In the genomic region with DNA sequence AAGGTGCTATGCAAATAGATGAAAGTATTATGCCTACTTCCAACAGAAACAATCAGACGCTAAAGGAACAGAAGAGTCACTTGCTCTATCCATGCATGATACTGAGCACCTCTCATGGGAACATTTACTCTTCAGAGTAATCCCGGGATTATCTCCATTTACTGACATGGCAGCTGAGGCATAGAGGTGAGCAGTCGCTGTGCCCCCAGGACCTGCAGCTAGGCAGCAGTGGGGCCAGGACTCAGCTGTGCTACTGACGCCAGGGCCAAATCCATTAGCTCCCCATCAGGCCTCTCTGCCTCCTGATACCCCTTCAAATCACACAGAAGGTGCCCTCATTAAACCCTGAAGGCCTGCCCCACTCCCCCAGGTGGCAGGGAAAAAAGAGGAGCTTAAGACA, we compare ENCODE assay signal across 19 cellular contexts. TPM values are rescaled to one million over a fixed set of nuclear protein-coding genes. Genes with fewer than 3 reads are reported as not detected.
DNase-seq lines count a peak whose midpoint lies in the region; ATAC-seq and TF ChIP-seq lines count a peak whose summit lies in the region.
"Had no signal": no experiment of that assay in that cellular context is flagged by ENCODE, and none has a peak within 500 bp of the region (broad histone marks: within the 10 kb centered on the region; RNA-seq: fewer than 3 reads in every experiment).

No MANE protein-coding gene starts in this region.

- H3K27ac ChIP-seq in ACC112 (ENCODE audit: low read depth, low read length) (peak overlapping the region; percentile 96), OCI-LY1 (ENCODE audit: low read depth, low read length, poor library complexity, severe bottlenecking) (peak overlapping the region; percentile 89)
- H3K27ac ChIP-seq: BLaER1 treated with 17β-estradiol and CSF1 and Interleukin-3, amounts not matched to agents 10 nM and 100 nM had no signal

- peaks cover 42% of the 10 kb centered on the region for H3K36me3 Mint-ChIP-seq in HFFc6 (ENCODE audit: low read depth)
- H3K36me3 Mint-ChIP-seq in glutamatergic neuron (ENCODE audit: unreplicated experiment) = no peaks in the 10 kb centered on the region

- peak overlapping the region; percentile 32; the same call in 1 of the 2 replicates for H3K4me2 ChIP-seq in OCI-LY1 (ENCODE audit: low read length)
- H3K4me2 ChIP-seq: BLaER1 treated with 17β-estradiol and CSF1 and Interleukin-3, amounts not matched to agents 10 nM and 100 nM had no signal

- H3K9me3 ChIP-seq in OCI-LY1 (ENCODE audit: low read length) = no peaks in the 10 kb centered on the region
- H3K9me3 ChIP-seq: BLaER1 treated with 17β-estradiol and CSF1 and Interleukin-3, amounts not matched to agents 10 nM and 100 nM had no signal

- no peaks in the 10 kb centered on the region for H3K27me3 ChIP-seq in ACC112 (ENCODE audit: insufficient read depth, low read length)
- H3K27me3 ChIP-seq in OCI-LY1 (ENCODE audit: insufficient read depth, low read length) = no peaks in the 10 kb centered on the region
- H3K27me3 ChIP-seq: BLaER1 treated with 17β-estradiol and CSF1 and Interleukin-3, amounts not matched to agents 10 nM and 100 nM had no signal

- DNase-seq in HFFc6 (no peak), glutamatergic neuron (peak; percentile 46), NCI-H2171 treated with DMSO at 0.1 percent for 48 hours (lab: John Stamatoyannopoulos, UW) (no peak), NCI-H2227 (lab: John Stamatoyannopoulos, UW; ENCODE audit: unreplicated experiment) (no peak), EL (no peak)
- DNase-seq: DMS 273 treated with DMSO at 0.1 percent for 48 hours; H7; NCI-H1417 treated with DMSO at 0.1 percent for 48 hours; NCI-H1930; NCI-H510A treated with DMSO at 0.1 percent for 48 hours; NK-92 treated with Interleukin-12 subunit alpha and Interleukin-12 subunit beta, amount 100 ng/mL, for 24 hours; OCI-M1; RPMI8226 had no signal

- H3K9me3 Mint-ChIP-seq in HFFc6 = no peaks in the 10 kb centered on the region
- H3K9me3 Mint-ChIP-seq in glutamatergic neuron (ENCODE audit: unreplicated experiment) = peaks cover 2% of the 10 kb centered on the region
- H3K9me3 Mint-ChIP-seq: T-helper 2 cell treated with Interferon-gamma antibody and Interleukin-4, amounts not matched to agents 5 μg/mL and 100 μg/mL, for 36 hours had no signal

- H2AFZ ChIP-seq in ACC112 (ENCODE audit: low read length, unreplicated experiment) (no peak overlapping the region), OCI-LY1 (ENCODE audit: low read length) (no peak overlapping the region)

- no peak for TF ChIP-seq CTCF in HFFc6 (IDR thresholded peaks at IDR 0.05)
- no peak for TF ChIP-seq CTCF in OCI-LY1 (IDR thresholded peaks at IDR 0.05; ENCODE audit: low read length)
- TF ChIP-seq CTCF in glutamatergic neuron (IDR thresholded peaks at IDR 0.05; ENCODE audit: partially characterized antibody, unreplicated experiment) = no peak

- H3K79me2 ChIP-seq in ACC112 (ENCODE audit: control insufficient read depth, insufficient read depth, low read length, unreplicated experiment) (peaks cover 81% of the 10 kb centered on the region), OCI-LY1 (ENCODE audit: insufficient read depth, low read length) (peaks cover 4% of the 10 kb centered on the region)

- H3K4me1 Mint-ChIP-seq in HFFc6 (ENCODE audit: low read depth) (peaks cover 83% of the 10 kb centered on the region), glutamatergic neuron (ENCODE audit: low read depth, unreplicated experiment) (peaks cover 28% of the 10 kb centered on the region)

- H3K36me3 ChIP-seq in ACC112 (ENCODE audit: insufficient read depth, low read length) = peaks cover 29% of the 10 kb centered on the region
- peaks cover 12% of the 10 kb centered on the region for H3K36me3 ChIP-seq in OCI-LY1 (ENCODE audit: insufficient read depth, low read length)

- no peak overlapping the region for H3K4me3 Mint-ChIP-seq in HFFc6
- no peak overlapping the region for H3K4me3 Mint-ChIP-seq in glutamatergic neuron (ENCODE audit: unreplicated experiment)
- H3K4me3 Mint-ChIP-seq: T-helper 2 cell treated with Interferon-gamma antibody and Interleukin-4, amounts not matched to agents 5 μg/mL and 100 μg/mL, for 36 hours had no signal

- peaks cover 8% of the 10 kb centered on the region; the same call in 1 of the 2 replicates for H3K27me3 Mint-ChIP-seq in HFFc6 (ENCODE audit: insufficient read depth)
- H3K27me3 Mint-ChIP-seq in glutamatergic neuron (ENCODE audit: unreplicated experiment) = peaks cover 6% of the 10 kb centered on the region

- H3K9me2 ChIP-seq in OCI-LY1 (ENCODE audit: low read depth, low read length) = no peaks in the 10 kb centered on the region

- peak overlapping the region; percentile 40 for H3K9ac ChIP-seq in OCI-LY1 (ENCODE audit: low read length)
- H3K9ac ChIP-seq: BLaER1 treated with 17β-estradiol and CSF1 and Interleukin-3, amounts not matched to agents 10 nM and 100 nM had no signal

- H3K4me3 ChIP-seq in ACC112 (ENCODE audit: low read depth, low read length) (no peak overlapping the region), OCI-LY1 (ENCODE audit: low read depth, low read length, poor library complexity, severe bottlenecking) (no peak overlapping the region)
- H3K4me3 ChIP-seq: BLaER1 treated with 17β-estradiol and CSF1 and Interleukin-3, amounts not matched to agents 10 nM and 100 nM; K562 had no signal

- no peaks in the 10 kb centered on the region for H4K20me1 ChIP-seq in OCI-LY1 (ENCODE audit: insufficient read depth, low read length)

- H3K4me1 ChIP-seq in ACC112 (ENCODE audit: control insufficient read depth, insufficient read depth, low read length, unreplicated experiment) = peaks cover 72% of the 10 kb centered on the region
- H3K4me1 ChIP-seq in OCI-LY1 (ENCODE audit: insufficient read depth, low read length, severe bottlenecking) = peaks cover 78% of the 10 kb centered on the region

- H3F3A ChIP-seq in OCI-LY1 (ENCODE audit: insufficient read depth, low read length) = no peaks in the 10 kb centered on the region

- peak overlapping the region; percentile 70 for H3K27ac Mint-ChIP-seq in HFFc6
- H3K27ac Mint-ChIP-seq in glutamatergic neuron (ENCODE audit: unreplicated experiment) = peak overlapping the region; percentile 36
- H3K27ac Mint-ChIP-seq: T-helper 2 cell treated with Interferon-gamma antibody and Interleukin-4, amounts not matched to agents 5 μg/mL and 100 μg/mL, for 36 hours had no signal

- no peak for ATAC-seq in GM21423 (IDR thresholded peaks at IDR 0.05; ENCODE audit: unreplicated experiment)
- ATAC-seq: K562 had no signal

RNA-seq across cellular contexts. Expression of gene TRAM2, which starts 51.9 kb away (rescaled TPM):
- 100 to 1,000 TPM; 191 to 235 (median 215) TPM for total RNA-seq in HFFc6 (2021; fragmentation: NEBNext Ultra II Directional; extraction: Animal tissue kit (Norgen Biotek cat#: 25700))
- 16.2 TPM for total RNA-seq in glutamatergic neuron (ENCODE audit: unreplicated experiment)

Comparison
In these comparisons a context has a peak if more than half of its experiments do, and no peak if none do; other contexts are left out.
1. RNA of gene TRAM2, which starts 51.9 kb away (total RNA-seq): 191 to 235 TPM in HFFc6; 16.2 TPM in glutamatergic neuron (single experiment); every median in the first group is over 10 times any median in the second.